ENCODE assay signal across 13 cellular contexts in the genomic region with DNA sequence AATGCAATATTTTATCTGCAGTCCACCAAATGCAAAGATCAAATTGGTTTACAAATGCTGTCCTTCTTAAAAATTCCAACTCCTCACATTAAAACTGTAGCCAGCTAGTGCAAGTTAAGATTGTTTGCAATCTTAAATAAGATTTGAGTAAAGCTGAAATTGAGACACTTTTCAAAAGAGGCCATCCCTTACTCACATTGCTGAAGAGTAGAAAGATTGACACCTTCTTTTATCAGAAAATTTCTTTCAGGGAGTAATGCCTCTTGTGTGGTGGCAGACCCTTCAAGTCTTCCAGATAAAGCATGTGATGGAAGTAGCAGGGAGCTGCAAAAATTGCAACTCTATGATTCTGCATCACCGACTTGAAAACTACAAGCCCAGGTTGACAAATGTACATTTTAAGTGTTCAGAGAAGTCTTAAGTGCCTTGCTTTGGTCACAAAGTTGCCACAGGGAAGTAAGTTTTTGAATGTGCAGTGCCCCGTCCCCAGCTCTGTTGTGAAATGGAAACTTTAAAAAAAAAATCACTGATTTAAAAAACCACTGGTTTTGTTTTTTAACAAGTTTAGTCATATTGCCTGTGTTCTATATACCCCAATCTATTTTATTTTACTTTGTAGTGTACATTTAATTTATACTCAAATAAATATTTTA. TPM values are rescaled to one million over a fixed set of nuclear protein-coding genes. Genes with fewer than 3 reads are reported as not detected.
DNase-seq lines count a peak whose midpoint lies in the region; ATAC-seq lines count a peak whose summit lies in the region.
"Had no signal": no experiment of that assay in that cellular context is flagged by ENCODE, and none has a peak within 500 bp of the region (broad histone marks: within the 10 kb centered on the region; RNA-seq: fewer than 3 reads in every experiment).

No MANE protein-coding gene starts in this region.

- H3K27ac ChIP-seq in substantia nigra (ENCODE audit: low read depth, low read length, poor library complexity, severe bottlenecking) = no peak overlapping the region

- H3K36me3 Mint-ChIP-seq in activated CD4-positive, alpha-beta memory T cell treated with anti-CD3 and anti-CD28 coated beads, Interleukin-2, amount 10 ng/mL, durations not matched to agents 7 days and 5 days (ENCODE audit: low read depth) = peaks cover 21% of the 10 kb centered on the region
- no peaks in the 10 kb centered on the region for H3K36me3 Mint-ChIP-seq in activated CD4-positive, alpha-beta memory T cell treated with anti-CD3 and anti-CD28 coated beads for 36 hours

- H3K27ac Mint-ChIP-seq in activated CD4-positive, alpha-beta memory T cell treated with anti-CD3 and anti-CD28 coated beads, Interleukin-2, amount 10 ng/mL, durations not matched to agents 7 days and 5 days = peak overlapping the region; percentile 74
- H3K27ac Mint-ChIP-seq in activated CD4-positive, alpha-beta memory T cell treated with anti-CD3 and anti-CD28 coated beads for 36 hours = no peak overlapping the region
- no peak overlapping the region for H3K27ac Mint-ChIP-seq in stimulated activated naive CD8-positive, alpha-beta T cell treated with anti-CD3 and anti-CD28 coated beads, Interleukin-15, amount 100 ng/mL, for 72 hours

- H3K4me3 Mint-ChIP-seq in activated CD4-positive, alpha-beta memory T cell treated with anti-CD3 and anti-CD28 coated beads, Interleukin-2, amount 10 ng/mL, durations not matched to agents 7 days and 5 days = peak overlapping the region; percentile 59
- no peak overlapping the region for H3K4me3 Mint-ChIP-seq in activated CD4-positive, alpha-beta memory T cell treated with anti-CD3 and anti-CD28 coated beads for 36 hours
- no peak overlapping the region for H3K4me3 Mint-ChIP-seq in stimulated activated naive CD8-positive, alpha-beta T cell treated with anti-CD3 and anti-CD28 coated beads, Interleukin-15, amount 100 ng/mL, for 72 hours

- intact Hi-C loops in activated CD4-positive, alpha-beta memory T cell treated with anti-CD3 and anti-CD28 coated beads for 36 hours (cut with micrococcal nuclease) = no loop called here

- DNase-seq in activated CD4-positive, alpha-beta memory T cell treated with anti-CD3 and anti-CD28 coated beads, Interleukin-2, amount 10 ng/mL, durations not matched to agents 7 days and 5 days = no peak
- no peak for DNase-seq in activated CD4-positive, alpha-beta memory T cell treated with anti-CD3 and anti-CD28 coated beads for 36 hours
- peak; percentile 31 for DNase-seq in NOMO-1 treated with dmso at 0.1 percent for 144 hours (lab: John Stamatoyannopoulos, UW; ENCODE audit: unreplicated experiment)
- no peak for DNase-seq in stimulated activated naive CD8-positive, alpha-beta T cell treated with anti-CD3 and anti-CD28 coated beads, Interleukin-15, amount 100 ng/mL, for 72 hours
- no peak for DNase-seq in EL
- DNase-seq in substantia nigra (lab: John Stamatoyannopoulos, UW) = no peak
- DNase-seq in UCSD-AML1 (lab: John Stamatoyannopoulos, UW; ENCODE audit: unreplicated experiment) = no peak
- DNase-seq: adrenal gland, DND-41, midbrain, NCI-H2029 treated with DMSO at 0.1 percent for 48 hours had no signal

- H3K4me1 Mint-ChIP-seq in activated CD4-positive, alpha-beta memory T cell treated with anti-CD3 and anti-CD28 coated beads, Interleukin-2, amount 10 ng/mL, durations not matched to agents 7 days and 5 days = peaks cover 37% of the 10 kb centered on the region
- peaks cover 11% of the 10 kb centered on the region for H3K4me1 Mint-ChIP-seq in activated CD4-positive, alpha-beta memory T cell treated with anti-CD3 and anti-CD28 coated beads for 36 hours (ENCODE audit: low read depth)
- no peaks in the 10 kb centered on the region for H3K4me1 Mint-ChIP-seq in stimulated activated naive CD8-positive, alpha-beta T cell treated with anti-CD3 and anti-CD28 coated beads, Interleukin-15, amount 100 ng/mL, for 72 hours

- POLR2A ChIA-PET in activated CD4-positive, alpha-beta memory T cell treated with anti-CD3 and anti-CD28 coated beads, Interleukin-2, amount 10 ng/mL, durations not matched to agents 7 days and 5 days (lab: Charles Lee) = interaction anchor here (1.0 to 2.2 kb wide), 4 partner anchors 10 to 72 kb away, joined by 3 to 7 read pairs (median 4); no protein-coding TSS in a partner anchor
- POLR2A ChIA-PET in activated CD4-positive, alpha-beta memory T cell treated with anti-CD3 and anti-CD28 coated beads for 36 hours (lab: Charles Lee) = no interaction called here

- CTCF ChIA-PET in activated CD4-positive, alpha-beta memory T cell treated with anti-CD3 and anti-CD28 coated beads, Interleukin-2, amount 10 ng/mL, durations not matched to agents 7 days and 5 days (lab: Charles Lee) = interaction anchor here (0.9 kb wide), 1 partner anchor 13 kb away, joined by 6 read pairs; no protein-coding TSS in a partner anchor
- CTCF ChIA-PET in activated CD4-positive, alpha-beta memory T cell treated with anti-CD3 and anti-CD28 coated beads for 36 hours (lab: Charles Lee) = interaction anchor here (0.6 kb wide), 1 partner anchor 226 kb away, joined by 4 read pairs; no protein-coding TSS in a partner anchor

- H3K27me3 Mint-ChIP-seq in activated CD4-positive, alpha-beta memory T cell treated with anti-CD3 and anti-CD28 coated beads, Interleukin-2, amount 10 ng/mL, durations not matched to agents 7 days and 5 days = no peaks in the 10 kb centered on the region
- H3K27me3 Mint-ChIP-seq in activated CD4-positive, alpha-beta memory T cell treated with anti-CD3 and anti-CD28 coated beads for 36 hours = no peaks in the 10 kb centered on the region
- H3K27me3 Mint-ChIP-seq in stimulated activated naive CD8-positive, alpha-beta T cell treated with anti-CD3 and anti-CD28 coated beads, Interleukin-15, amount 100 ng/mL, for 72 hours = peaks cover 7% of the 10 kb centered on the region

- H3K9me3 Mint-ChIP-seq in activated CD4-positive, alpha-beta memory T cell treated with anti-CD3 and anti-CD28 coated beads, Interleukin-2, amount 10 ng/mL, durations not matched to agents 7 days and 5 days = peaks cover 2% of the 10 kb centered on the region
- H3K9me3 Mint-ChIP-seq in activated CD4-positive, alpha-beta memory T cell treated with anti-CD3 and anti-CD28 coated beads for 36 hours = no peaks in the 10 kb centered on the region
- H3K9me3 Mint-ChIP-seq in stimulated activated naive CD8-positive, alpha-beta T cell treated with anti-CD3 and anti-CD28 coated beads, Interleukin-15, amount 100 ng/mL, for 72 hours = no peaks in the 10 kb centered on the region

- peak; percentile 55 for ATAC-seq in HG02852 (IDR thresholded peaks at IDR 0.05; ENCODE audit: unreplicated experiment)
- ATAC-seq in stimulated activated naive CD8-positive, alpha-beta T cell treated with anti-CD3 and anti-CD28 coated beads, Interleukin-15, amount 100 ng/mL, for 72 hours = peak; percentile 50

RNA-seq across cellular contexts. Expression of gene CD86, which starts 12.6 kb away (rescaled TPM):
- 10 to 100 TPM; 21.6 to 21.7 TPM for total RNA-seq in activated CD4-positive, alpha-beta memory T cell treated with anti-CD3 and anti-CD28 coated beads, Interleukin-2, amount 10 ng/mL, durations not matched to agents 7 days and 5 days
- 1 to 10 TPM; 1.4 to 1.7 TPM for total RNA-seq in activated CD4-positive, alpha-beta memory T cell treated with anti-CD3 and anti-CD28 coated beads for 36 hours
- total RNA-seq: SK-MEL-5 had no signal

RNA-seq across cellular contexts. Expression of gene ILDR1, which starts 45.7 kb away (rescaled TPM):
- 1 to 10 TPM; 1.6 to 1.7 TPM for total RNA-seq in activated CD4-positive, alpha-beta memory T cell treated with anti-CD3 and anti-CD28 coated beads, Interleukin-2, amount 10 ng/mL, durations not matched to agents 7 days and 5 days
- total RNA-seq in activated CD4-positive, alpha-beta memory T cell treated with anti-CD3 and anti-CD28 coated beads for 36 hours = under 1 TPM; 0.26 to 0.41 TPM
- total RNA-seq: SK-MEL-5 had no signal

Comparison
In these comparisons a context has a peak if more than half of its experiments do, and no peak if none do; other contexts are left out.
1. RNA of gene CD86, which starts 12.6 kb away (total RNA-seq): 21.6 to 21.7 TPM in activated CD4-positive, alpha-beta memory T cell treated with anti-CD3 and anti-CD28 coated beads, Interleukin-2, amount 10 ng/mL, durations not matched to agents 7 days and 5 days; 1.4 to 1.7 TPM in activated CD4-positive, alpha-beta memory T cell treated with anti-CD3 and anti-CD28 coated beads for 36 hours; every median in the first group is over 4 times any median in the second.